ENCODE assay signal across 9 cellular contexts in genomic region chr17:17741346-17742023, GRCh38.
DNase-seq lines count a peak whose midpoint lies in the region; ATAC-seq and TF ChIP-seq lines count a peak whose summit lies in the region.
"Had no signal": no experiment of that assay in that cellular context is flagged by ENCODE, and none has a peak within 500 bp of the region (broad histone marks: within the 10 kb centered on the region; RNA-seq: fewer than 3 reads in every experiment).

No MANE protein-coding gene starts in this region.

- CTCF ChIA-PET in Panc1 (lab: Charles Lee) = interaction anchor here (0.6 kb wide), 1 partner anchor 59 kb away, joined by 3 read pairs; no protein-coding TSS in a partner anchor

- H2AFZ ChIP-seq in neural progenitor cell (replicated peaks) = no peak overlapping the region

- peaks cover 32% of the 10 kb centered on the region for H3F3A ChIP-seq in neural progenitor cell (ENCODE audit: low read depth)

- no peaks in the 10 kb centered on the region for H3K9me3 ChIP-seq in Panc1 (ENCODE audit: control insufficient read depth, insufficient read depth, low read depth, low read length)
- no peaks in the 10 kb centered on the region for H3K9me3 ChIP-seq in neural progenitor cell (ENCODE audit: low read depth)

- intact Hi-C loops in Panc1 (cut with micrococcal nuclease; ENCODE audit: unreplicated experiment) = no loop called here

- H3K27me3 Mint-ChIP-seq in neural progenitor cell (ENCODE audit: insufficient read depth, low read depth) = peaks cover 6% of the 10 kb centered on the region

- H3K27ac ChIP-seq in Panc1 (ENCODE audit: low read length) (peak overlapping the region; percentile 64), neural progenitor cell (peak overlapping the region; percentile 49)

- ATAC-seq in Panc1 = no peak
- ATAC-seq in GM21576 (IDR thresholded peaks at IDR 0.05; ENCODE audit: unreplicated experiment) = no peak

- H3K27me3 ChIP-seq in Panc1 (ENCODE audit: control insufficient read depth, insufficient read depth, low read length) (no peaks in the 10 kb centered on the region), neural progenitor cell (peaks cover 7% of the 10 kb centered on the region)

- H3K4me3 Mint-ChIP-seq in neural progenitor cell = peak overlapping the region; percentile 78

- TF ChIP-seq CTCF in Panc1 (IDR thresholded peaks at IDR 0.05) (no peak), neural progenitor cell (IDR thresholded peaks at IDR 0.05) (peak; percentile 29)

- DNase-seq in AG20443 (ENCODE audit: low spot score) (peak; percentile 67), Panc1 (ENCODE audit: low read depth, low spot score) (no peak), fibroblast of gingiva (ENCODE audit: low read depth) (peak; percentile 19), neural progenitor cell (ENCODE audit: low spot score) (peak; percentile 91), NCI-H1048 (lab: John Stamatoyannopoulos, UW) (no peak), KBM-7 (no peak), SK-N-DZ (ENCODE audit: low spot score) (no peak)
- DNase-seq: NCI-H446 treated with DMSO at 0.1 percent for 48 hours had no signal

- peaks cover 6% of the 10 kb centered on the region for H3K36me3 Mint-ChIP-seq in neural progenitor cell

- peak overlapping the region; percentile 97 for H3K27ac Mint-ChIP-seq in neural progenitor cell

- H3K4me3 ChIP-seq in Panc1 (ENCODE audit: low read depth in 2 of 2, low read length in 2 of 2) = no peak overlapping the region
- H3K4me3 ChIP-seq in neural progenitor cell = peak overlapping the region; percentile 43

- no TSS peak for BruUV-seq in Panc1 (replicated peaks; lab: Mats Ljungman, UMichigan)

- H4K20me1 ChIP-seq in neural progenitor cell (ENCODE audit: low read depth) = peaks cover 99% of the 10 kb centered on the region

- H3K4me1 Mint-ChIP-seq in neural progenitor cell = peaks cover 63% of the 10 kb centered on the region

- H3K4me1 ChIP-seq in Panc1 (ENCODE audit: control insufficient read depth, insufficient read depth, low read length) (peaks cover 55% of the 10 kb centered on the region), neural progenitor cell (peaks cover 43% of the 10 kb centered on the region)

- POLR2A ChIA-PET in Panc1 (lab: Charles Lee) = no interaction called here

- in situ Hi-C loops in Panc1 (cut with HindIII; ENCODE audit: low pct_unique_long_range_greater_than_20kb, low sequenced_read_pairs) = no loop called here
- in situ Hi-C loops in KBM-7 (cut with MboI; ENCODE audit: low pct_unique_long_range_greater_than_20kb, low sequenced_read_pairs) = no loop called here

- H3K79me2 ChIP-seq in neural progenitor cell (ENCODE audit: low read depth) = peaks cover 11% of the 10 kb centered on the region

- no peaks in the 10 kb centered on the region for H3K9me3 Mint-ChIP-seq in neural progenitor cell

- peak overlapping the region; percentile 78 for H3K4me2 ChIP-seq in neural progenitor cell

- no peaks in the 10 kb centered on the region for H3K36me3 ChIP-seq in Panc1 (ENCODE audit: control insufficient read depth, insufficient read depth, low read length)
- H3K36me3 ChIP-seq in neural progenitor cell = no peaks in the 10 kb centered on the region

- no peak overlapping the region for H3K9ac ChIP-seq in neural progenitor cell

Comparison
In these comparisons a context has a peak if more than half of its experiments do, and no peak if none do; other contexts are left out.
1. DNase-seq: peak in AG20443 (single experiment), fibroblast of gingiva (single experiment) and neural progenitor cell (single experiment); none in Panc1 (single experiment), NCI-H1048 (single experiment), KBM-7 (single experiment) and SK-N-DZ (single experiment).